15 cellular contexts compared by ENCODE assay signal in the genomic region with DNA sequence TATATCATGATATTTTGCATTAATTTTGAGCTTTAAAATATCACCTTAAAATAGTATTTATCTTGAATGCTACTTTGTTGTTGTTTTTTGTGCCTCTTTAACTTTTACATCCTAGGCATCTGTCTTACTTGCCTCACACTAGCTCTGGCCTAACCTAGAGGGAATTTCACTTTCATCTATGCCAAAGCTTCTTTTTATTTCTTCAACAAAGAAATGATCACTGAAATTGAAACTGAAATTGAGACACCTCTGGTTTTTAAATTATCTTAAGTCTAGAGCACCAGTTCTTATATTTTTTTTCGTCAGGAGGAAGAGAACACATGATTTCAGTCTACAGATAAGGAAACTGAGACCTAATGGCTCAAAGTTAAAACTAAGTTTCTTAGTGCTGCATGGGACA. TPM values are rescaled to one million over a fixed set of nuclear protein-coding genes. Genes with fewer than 3 reads are reported as not detected.
A peak's percentile ranks its signal among the peaks of the same experiment; 100 is the strongest.
DNase-seq lines count a peak whose midpoint lies in the region; ATAC-seq and TF ChIP-seq lines count a peak whose summit lies in the region.
"Had no signal": no experiment of that assay in that cellular context is flagged by ENCODE, and none has a peak within 500 bp of the region (broad histone marks: within the 10 kb centered on the region; RNA-seq: fewer than 3 reads in every experiment).

No MANE protein-coding gene starts in this region.

- no peaks in the 10 kb centered on the region for H3K36me3 Mint-ChIP-seq in H9 (ENCODE audit: insufficient read depth in 1 of 3, low read depth in 3 of 3)
- H3K36me3 Mint-ChIP-seq in stimulated activated memory B cell treated with anti-CD40 and anti-IgM and Interleukin-4, amounts not matched to agents 10 μg/mL and 1 μg/mL and 100 μg/mL, for 72 hours: no peaks in the 10 kb centered on the region
- H3K36me3 Mint-ChIP-seq in naive thymus-derived CD8-positive, alpha-beta T cell: peaks cover 0 to 2% (median 0%) of the 10 kb centered on the region in 3 donors
- H3K36me3 Mint-ChIP-seq: activated naive CD8-positive, alpha-beta T cell treated with anti-CD3 and anti-CD28 coated beads for 36 hours had no signal

- H3K79me1 ChIP-seq in H9 (ENCODE audit: insufficient read depth, low read depth, low read length, poor library complexity, severe bottlenecking): no peaks in the 10 kb centered on the region

- no peak overlapping the region for H4K8ac ChIP-seq in H9 (replicated peaks; ENCODE audit: insufficient read length, low read depth, low read length)

- no peak overlapping the region for H4K91ac ChIP-seq in H9 (ENCODE audit: insufficient read length, low read depth, low read length)

- no peak overlapping the region for H3K4me3 Mint-ChIP-seq in H9
- no peak overlapping the region for H3K4me3 Mint-ChIP-seq in stimulated activated memory B cell treated with anti-CD40 and anti-IgM and Interleukin-4, amounts not matched to agents 10 μg/mL and 1 μg/mL and 100 μg/mL, for 72 hours
- no peak overlapping the region for H3K4me3 Mint-ChIP-seq in naive thymus-derived CD8-positive, alpha-beta T cell
- H3K4me3 Mint-ChIP-seq: activated naive CD8-positive, alpha-beta T cell treated with anti-CD3 and anti-CD28 coated beads for 36 hours had no signal

- no peaks in the 10 kb centered on the region for H4K20me1 ChIP-seq in H9 (ENCODE audit: control insufficient read depth, insufficient read depth, insufficient read length)

- H3K18ac ChIP-seq in H9 (ENCODE audit: insufficient read length, low read depth, low read length): no peak overlapping the region

- no peak overlapping the region for H3K27ac Mint-ChIP-seq in H9
- H3K27ac Mint-ChIP-seq in stimulated activated memory B cell treated with anti-CD40 and anti-IgM and Interleukin-4, amounts not matched to agents 10 μg/mL and 1 μg/mL and 100 μg/mL, for 72 hours: no peak overlapping the region
- no peak overlapping the region for H3K27ac Mint-ChIP-seq in naive thymus-derived CD8-positive, alpha-beta T cell
- H3K27ac Mint-ChIP-seq: activated naive CD8-positive, alpha-beta T cell treated with anti-CD3 and anti-CD28 coated beads for 36 hours had no signal

- no peaks in the 10 kb centered on the region for H3K9me3 ChIP-seq in H9 (ENCODE audit: control insufficient read depth, low read depth, low read length)
- no peaks in the 10 kb centered on the region for H3K9me3 ChIP-seq in SJCRH30 (replicated peaks)
- H3K9me3 ChIP-seq: prostate gland had no signal

- no peak for TF ChIP-seq CTCF in H9 (conservative IDR thresholded peaks at IDR 0.05)

- H4K5ac ChIP-seq in H9 (ENCODE audit: insufficient read length, low read depth, low read length): no peak overlapping the region

- ATAC-seq in GM18868 (IDR thresholded peaks at IDR 0.05; ENCODE audit: unreplicated experiment) (peak; percentile 89), GM21390 (IDR thresholded peaks at IDR 0.05; ENCODE audit: unreplicated experiment) (peak; percentile 91), HG02981 (IDR thresholded peaks at IDR 0.05; ENCODE audit: unreplicated experiment) (peak; percentile 71)
- no peak for ATAC-seq in stimulated activated memory B cell treated with anti-CD40 and anti-IgM and Interleukin-4, amounts not matched to agents 10 μg/mL and 1 μg/mL and 100 μg/mL, for 72 hours
- ATAC-seq in naive thymus-derived CD8-positive, alpha-beta T cell: no peak

- H2BK5ac ChIP-seq in H9 (ENCODE audit: insufficient read length, low read length): no peak overlapping the region

- peaks cover 34% of the 10 kb centered on the region for H3K27me3 Mint-ChIP-seq in H9 (ENCODE audit: low read depth)
- H3K27me3 Mint-ChIP-seq in stimulated activated memory B cell treated with anti-CD40 and anti-IgM and Interleukin-4, amounts not matched to agents 10 μg/mL and 1 μg/mL and 100 μg/mL, for 72 hours: peaks cover 33% of the 10 kb centered on the region
- peaks cover 16 to 63% (median 33%) of the 10 kb centered on the region in 5 donors for H3K27me3 Mint-ChIP-seq in naive thymus-derived CD8-positive, alpha-beta T cell

- no peak overlapping the region for H3K9ac ChIP-seq in H9 (ENCODE audit: extremely low read depth, insufficient read length, low read length)

- no peak overlapping the region for H3K27ac ChIP-seq in H9 (ENCODE audit: insufficient read length, low read depth, low read length)
- H3K27ac ChIP-seq in SJCRH30: no peak overlapping the region
- H3K27ac ChIP-seq: prostate gland had no signal

- no peak overlapping the region for H2BK120ac ChIP-seq in H9 (ENCODE audit: low read depth, low read length, poor library complexity, severe bottlenecking)

- H3K27me3 ChIP-seq in H9 (ENCODE audit: insufficient read depth, low read length): peaks cover 17% of the 10 kb centered on the region; the same call in 1 of the 2 replicates
- peaks cover 6% of the 10 kb centered on the region; the same call in 1 of the 2 replicates for H3K27me3 ChIP-seq in SJCRH30

- no peak overlapping the region for H3K56ac ChIP-seq in H9 (ENCODE audit: insufficient read length, low read depth, low read length)

- no peak overlapping the region for H3K4me2 ChIP-seq in H9 (ENCODE audit: insufficient read depth, insufficient read length, low read length)

- H2AFZ ChIP-seq in H9 (ENCODE audit: low read length): no peak overlapping the region

- H2BK15ac ChIP-seq in H9 (ENCODE audit: low read depth, low read length): no peak overlapping the region

- H2BK12ac ChIP-seq in H9 (ENCODE audit: insufficient read length, low read depth, low read length): no peak overlapping the region

- POLR2A ChIA-PET in naive thymus-derived CD8-positive, alpha-beta T cell (lab: Charles Lee): no interaction called here

- H3K4me1 Mint-ChIP-seq in H9: peaks cover 13 to 19% of the 10 kb centered on the region in 2 experiments
- peaks cover 22% of the 10 kb centered on the region for H3K4me1 Mint-ChIP-seq in stimulated activated memory B cell treated with anti-CD40 and anti-IgM and Interleukin-4, amounts not matched to agents 10 μg/mL and 1 μg/mL and 100 μg/mL, for 72 hours
- peaks cover 7 to 18% (median 14%) of the 10 kb centered on the region in 4 donors for H3K4me1 Mint-ChIP-seq in naive thymus-derived CD8-positive, alpha-beta T cell

- H3K36me3 ChIP-seq in SJCRH30: no peaks in the 10 kb centered on the region
- H3K36me3 ChIP-seq: prostate gland had no signal

- H3K4me1 ChIP-seq in H9 (ENCODE audit: insufficient read depth, low read length) (no peaks in the 10 kb centered on the region), SJCRH30 (no peaks in the 10 kb centered on the region)
- H3K4me1 ChIP-seq: prostate gland had no signal

- no peak overlapping the region for H3K14ac ChIP-seq in H9 (ENCODE audit: insufficient read depth, low read length)

- no peak overlapping the region for H3K4me3 ChIP-seq in SJCRH30
- H3K4me3 ChIP-seq: prostate gland had no signal

- DNase-seq in MV-4-11 (lab: John Stamatoyannopoulos, UW) (peak; percentile 7), H9 (no peak), SJCRH30 (no peak)
- DNase-seq in naive thymus-derived CD8-positive, alpha-beta T cell: no peak
- DNase-seq: activated CD4-positive, alpha-beta T cell treated with anti-CD3 and anti-CD28 coated beads, Interleukin-2, amount 50 U/mL, for 4 hours; activated naive CD8-positive, alpha-beta T cell treated with anti-CD3 and anti-CD28 coated beads for 36 hours; glutamatergic neuron; NCI-H748 treated with DMSO at 0.1 percent for 48 hours; trophoblast cell had no signal

- no peak overlapping the region for H2AK5ac ChIP-seq in H9 (ENCODE audit: insufficient read length, low read length)

- no CpG with 5 or more reads among the region's 1 CpG for WGBS in H9 (ENCODE audit: extremely low coverage, insufficient read length, low lambda C conversion rate)

- peaks cover 13% of the 10 kb centered on the region for H3K23me2 ChIP-seq in H9 (ENCODE audit: insufficient read length, low read depth, low read length, poor library complexity, severe bottlenecking)

- no peaks in the 10 kb centered on the region; a peak in 2 of 5 replicates for H3K9me3 Mint-ChIP-seq in H9
- H3K9me3 Mint-ChIP-seq in stimulated activated memory B cell treated with anti-CD40 and anti-IgM and Interleukin-4, amounts not matched to agents 10 μg/mL and 1 μg/mL and 100 μg/mL, for 72 hours: no peaks in the 10 kb centered on the region
- no peaks in the 10 kb centered on the region for H3K9me3 Mint-ChIP-seq in naive thymus-derived CD8-positive, alpha-beta T cell
- H3K9me3 Mint-ChIP-seq: activated naive CD8-positive, alpha-beta T cell treated with anti-CD3 and anti-CD28 coated beads for 36 hours had no signal

- no peak overlapping the region for H3K4ac ChIP-seq in H9 (ENCODE audit: low read depth, low read length)

- no peak overlapping the region for H2BK20ac ChIP-seq in H9 (ENCODE audit: low read depth, low read length, poor library complexity, severe bottlenecking)

- no peaks in the 10 kb centered on the region for H3K79me2 ChIP-seq in H9 (ENCODE audit: insufficient read depth, low read length)

- no peak overlapping the region for H3K23ac ChIP-seq in H9 (ENCODE audit: insufficient read length, low read depth, low read length)

- no peak overlapping the region for H3T11ph ChIP-seq in H9 (ENCODE audit: low read length)

RNA-seq across cellular contexts. Expression of a gene that starts 3.5 kb away (rescaled TPM):
- 0.44 and 0.50 TPM in 2 replicates for total RNA-seq in H9 (2021)
- not detected in 2 replicates for total RNA-seq in SJCRH30 (2014; rRNA removed; shearing (Covaris generic))
- total RNA-seq in naive thymus-derived CD8-positive, alpha-beta T cell: under 1 TPM; 0.10 to 0.41 TPM
- polyA plus RNA-seq in naive thymus-derived CD8-positive, alpha-beta T cell: under 1 TPM in 1 of 3 donors, not detected in 2; 0.38 TPM
- total RNA-seq: lung microvascular endothelial cell had no signal

Comparison
In these comparisons a context has a peak if more than half of its experiments do, and no peak if none do; other contexts are left out.
1. ATAC-seq: peak in GM18868 (single experiment), GM21390 (single experiment) and HG02981 (single experiment); none in stimulated activated memory B cell treated with anti-CD40 and anti-IgM and Interleukin-4, amounts not matched to agents 10 μg/mL and 1 μg/mL and 100 μg/mL, for 72 hours (single experiment) and naive thymus-derived CD8-positive, alpha-beta T cell (0 of 2).